8 cellular contexts compared by ENCODE assay signal in genomic region chr1:34433099-34433498, GRCh38.
"Had no signal": no experiment of that assay in that cellular context is flagged by ENCODE, and none has a peak within 500 bp of the region (broad histone marks: within the 10 kb centered on the region; RNA-seq: fewer than 3 reads in every experiment).

No MANE protein-coding gene starts in this region.

- H2AFZ ChIP-seq: GM23248, GM23338 had no signal

- H3K4me3 ChIP-seq: GM23248, GM23338, HAP-1 had no signal

- H3K36me3 ChIP-seq: HAP-1 had no signal

- H3K9me3 Mint-ChIP-seq: GM23338, H9 had no signal

- H3K27ac ChIP-seq: GM23248 had no signal

- H3K27ac Mint-ChIP-seq: GM23338, HFFc6 had no signal

- H3K4me1 Mint-ChIP-seq: GM23338 had no signal

- H3K9me3 ChIP-seq: HAP-1 had no signal

- H3K4me2 ChIP-seq: GM23338 had no signal

- H3K4me3 Mint-ChIP-seq: GM23338, H9, HFFc6 had no signal

- H3K9ac ChIP-seq: GM23248 had no signal

- DNase-seq: GM23248, GOT3, H7, H9, HCEC 1CT, HFFc6 had no signal
